8 cellular contexts compared by ENCODE assay signal in the genomic region with DNA sequence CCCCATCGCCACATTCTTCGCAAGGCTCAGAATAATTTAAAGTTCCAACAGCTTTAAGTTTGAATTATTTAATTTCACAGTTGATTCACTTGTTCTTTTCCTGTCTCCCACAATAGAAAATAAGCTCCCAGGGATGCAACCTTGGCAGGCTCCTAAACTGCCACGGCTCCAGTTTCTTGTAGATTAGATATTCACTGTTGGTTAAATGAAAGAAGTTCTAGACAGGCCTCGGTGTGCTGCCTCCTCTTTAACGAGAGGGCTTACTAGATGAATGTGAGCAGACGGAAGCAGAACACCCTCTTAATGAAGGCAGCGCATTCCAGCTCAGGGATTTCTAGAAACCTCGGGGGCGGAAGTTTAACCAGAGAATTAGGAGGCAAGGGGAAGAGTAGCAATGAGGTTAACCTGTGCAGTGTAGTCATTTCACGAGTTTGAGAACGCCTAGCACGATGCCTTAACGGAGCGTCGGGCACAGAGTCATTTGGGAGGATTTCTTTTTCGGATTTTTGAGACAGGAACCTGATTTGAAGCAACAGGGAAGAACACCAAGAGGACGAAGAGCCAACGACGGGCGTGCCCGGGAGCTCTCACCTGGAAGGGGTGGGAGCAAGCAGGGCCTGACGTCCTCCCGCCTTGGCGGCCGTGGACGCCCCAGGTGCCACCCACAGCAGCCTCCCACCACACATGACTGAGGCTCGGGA. TPM values are rescaled to one million over a fixed set of nuclear protein-coding genes. Genes with fewer than 3 reads are reported as not detected.
A peak's percentile ranks its signal among the peaks of the same experiment; 100 is the strongest.
DNase-seq lines count a peak whose midpoint lies in the region; ATAC-seq and TF ChIP-seq lines count a peak whose summit lies in the region.

No MANE protein-coding gene starts in this region.

- no peak for TF ChIP-seq POLR2A in sigmoid colon (IDR thresholded peaks at IDR 0.05)

- WGBS in sigmoid colon, 2 donors: 5 to 8% methylated on average over 27 of the region's 27 CpGs

- intact Hi-C loops in PC-9 (cut with micrococcal nuclease; ENCODE audit: unreplicated experiment) (loop anchor here (2.0 to 10.0 kb wide), 7 partner anchors 139 to 583 kb away; a partner anchor contains a TSS), sigmoid colon (cut with DNase I) (loop anchor here (5.0 to 10.0 kb wide), 4 partner anchors 159 to 344 kb away; no protein-coding TSS in a partner anchor)

- H3K9me3 Mint-ChIP-seq in brain: peaks cover 0 to 10% (median 3%) of the 10 kb centered on the region in 5 experiments

- no peaks in the 10 kb centered on the region for H3K9me2 ChIP-seq in PC-9 (ENCODE audit: insufficient read depth)

- TSS peak; percentile 82 for BruUV-seq in PC-9 (replicated peaks; lab: Mats Ljungman, UMichigan)

- H2AFZ ChIP-seq in PC-9: peak overlapping the region; percentile 93

- TF ChIP-seq EP300 in sigmoid colon (IDR thresholded peaks at IDR 0.05): no peak

- DNase-seq in EL: peak; percentile 61
- DNase-seq in GM20000 (ENCODE audit: low spot score): peak; percentile 32
- peak in 1 of 2 experiments; percentile 64 for DNase-seq in PC-9
- DNase-seq in sigmoid colon: peak; percentile 64
- DNase-seq in cortex of kidney (lab: John Stamatoyannopoulos, UW): no peak

- H3K4me3 ChIP-seq in PC-9 (peak overlapping the region; percentile 75), iPS-18a (ENCODE audit: low read length) (peak overlapping the region; percentile 90), sigmoid colon (peak overlapping the region; percentile 71 to 77 (median 74))

- H3K79me2 ChIP-seq in PC-9 (ENCODE audit: low read depth): peaks cover 52% of the 10 kb centered on the region

- CTCF ChIA-PET in PC-9 (lab: Charles Lee): no interaction called here

- H3K4me1 ChIP-seq in PC-9 (replicated peaks; ENCODE audit: insufficient read depth): peaks cover 66% of the 10 kb centered on the region
- peaks cover 10% of the 10 kb centered on the region for H3K4me1 ChIP-seq in iPS-18a (ENCODE audit: control insufficient read depth, low read depth, low read length)
- peaks cover 0 to 69% (median 53%) of the 10 kb centered on the region in 4 donors for H3K4me1 ChIP-seq in sigmoid colon

- H3K27ac ChIP-seq in PC-9: peak overlapping the region; percentile 89
- peak overlapping the region; percentile 25 for H3K27ac ChIP-seq in iPS-18a (ENCODE audit: low read length)
- H3K27ac ChIP-seq in sigmoid colon: peak overlapping the region; percentile 90 to 95 (median 91)

- H3K27me3 Mint-ChIP-seq in brain: peaks cover 7% of the 10 kb centered on the region

- H3K4me1 Mint-ChIP-seq in brain: peaks cover 91% of the 10 kb centered on the region

- peaks cover 36% of the 10 kb centered on the region for H3K36me3 Mint-ChIP-seq in brain

- H3K27me3 ChIP-seq in PC-9 (ENCODE audit: insufficient read depth, low read depth): no peaks in the 10 kb centered on the region
- peaks cover 11% of the 10 kb centered on the region for H3K27me3 ChIP-seq in iPS-18a (ENCODE audit: control insufficient read depth, insufficient read depth, low read length)
- no peaks in the 10 kb centered on the region for H3K27me3 ChIP-seq in sigmoid colon

- H4K20me1 ChIP-seq in PC-9 (ENCODE audit: insufficient read depth): peaks cover 29% of the 10 kb centered on the region

- peak overlapping the region; percentile 95 to 98 (median 97) for H3K27ac Mint-ChIP-seq in brain

- H3K9me3 ChIP-seq in PC-9 (ENCODE audit: insufficient read depth, low read depth) (no peaks in the 10 kb centered on the region), iPS-18a (ENCODE audit: control insufficient read depth, low read depth, low read length) (no peaks in the 10 kb centered on the region), sigmoid colon (no peaks in the 10 kb centered on the region)

- peak overlapping the region; percentile 87 for H3K9ac ChIP-seq in iPS-18a (ENCODE audit: low read length)

- peaks cover 37% of the 10 kb centered on the region for H3F3A ChIP-seq in PC-9 (ENCODE audit: insufficient read depth, low read depth)

- peak overlapping the region; percentile 83 for H3K4me2 ChIP-seq in PC-9

- H3K36me3 ChIP-seq in PC-9 (ENCODE audit: low read depth) (0 out of 2 replicates have a peak, but pooled peaks cover 3% of the 10 kb centered on the region), iPS-18a (ENCODE audit: control insufficient read depth, low read depth, low read length) (peaks cover 14% of the 10 kb centered on the region), sigmoid colon (no peaks in the 10 kb centered on the region)

- peak overlapping the region; percentile 91 to 98 (median 97) for H3K4me3 Mint-ChIP-seq in brain

- POLR2A ChIA-PET in PC-9 (lab: Charles Lee; ENCODE audit: unreplicated experiment): interaction anchor here (0.5 to 0.8 kb wide), 8 partner anchors 130 to 1423 kb away, joined by 3 to 7 read pairs (median 4); no protein-coding TSS in a partner anchor

- TF ChIP-seq CTCF in GM20000 (IDR thresholded peaks at IDR 0.05; ENCODE audit: extremely low read depth, missing control alignments) (no peak), PC-9 (conservative IDR thresholded peaks at IDR 0.05) (no peak), brain (conservative IDR thresholded peaks at IDR 0.05) (no peak), sigmoid colon (IDR thresholded peaks at IDR 0.05) (no peak)

- ATAC-seq in HG03521 (IDR thresholded peaks at IDR 0.05; ENCODE audit: unreplicated experiment): peak; percentile 34

RNA-seq across cellular contexts. Expression of a gene that starts 0.6 kb away (rescaled TPM):
- total RNA-seq in PC-9 (2021) (34.4 and 41.9 TPM in 2 replicates), sigmoid colon (10 to 100 TPM; 20.1 to 31.6 (median 23.4) TPM)
- polyA plus RNA-seq in brain (ENCODE audit: insufficient read depth, low read depth, low replicate concordance) (3.6 TPM), sigmoid colon (10 to 100 TPM; 11.4 to 14.3 (median 11.8) TPM)

Comparison
In these comparisons a context has a peak if more than half of its experiments do, and no peak if none do; other contexts are left out.
1. H3K27ac ChIP-seq: peak in every context shown above with its lines; median percentile 91 in sigmoid colon; 89 in PC-9; 25 in iPS-18a.